ENCODE assay signal across 3 cellular contexts in the genomic region with DNA sequence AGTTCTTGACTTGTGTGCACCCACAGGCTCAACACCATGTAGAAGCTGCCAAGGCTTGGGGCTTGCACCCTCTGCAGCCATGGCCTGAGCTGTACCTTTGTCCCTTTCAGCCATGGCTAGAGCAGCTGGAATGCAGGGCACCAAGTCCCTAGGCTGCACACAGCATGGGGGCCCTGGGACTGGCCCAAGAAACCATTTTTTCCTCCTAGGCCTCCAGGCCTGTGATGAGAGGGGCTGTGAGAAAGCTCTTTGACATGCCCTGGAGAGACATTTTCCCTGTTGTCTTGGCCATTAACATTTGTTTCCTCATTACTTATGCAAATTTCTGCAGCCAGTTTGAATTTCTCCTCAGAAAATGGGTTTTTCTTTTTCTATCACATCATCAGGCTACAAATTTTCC.
A peak's percentile ranks its signal among the peaks of the same experiment; 100 is the strongest.
TF ChIP-seq lines count a peak whose summit lies in the region.

No MANE protein-coding gene starts in this region.

TF ChIP-seq in A549, 52 proteins besides CTCF, POLR2A, EP300 and RAD21:
- TF ChIP-seq ZFP36 (IDR thresholded peaks at IDR 0.05; ENCODE audit: borderline replicate concordance, partially characterized antibody): peak; percentile 97

TF ChIP-seq in HEK293, 187 proteins besides CTCF, POLR2A, EP300 and RAD21 (continued from another document):
- TF ChIP-seq ZNF585B (tag by site-specific recombination; IDR thresholded peaks at IDR 0.05): peak; percentile 100
- TF ChIP-seq TRIM28 (IDR thresholded peaks at IDR 0.05; ENCODE audit: borderline replicate concordance, low read length): peak; percentile 79; the same call in 1 of the 2 replicates
- TF ChIP-seq ZNF555 (tag by site-specific recombination; conservative IDR thresholded peaks at IDR 0.05): 0 out of 2 replicates have a peak, but pooled peaks have one; percentile 4
- TF ChIP-seq, protein P1, sequence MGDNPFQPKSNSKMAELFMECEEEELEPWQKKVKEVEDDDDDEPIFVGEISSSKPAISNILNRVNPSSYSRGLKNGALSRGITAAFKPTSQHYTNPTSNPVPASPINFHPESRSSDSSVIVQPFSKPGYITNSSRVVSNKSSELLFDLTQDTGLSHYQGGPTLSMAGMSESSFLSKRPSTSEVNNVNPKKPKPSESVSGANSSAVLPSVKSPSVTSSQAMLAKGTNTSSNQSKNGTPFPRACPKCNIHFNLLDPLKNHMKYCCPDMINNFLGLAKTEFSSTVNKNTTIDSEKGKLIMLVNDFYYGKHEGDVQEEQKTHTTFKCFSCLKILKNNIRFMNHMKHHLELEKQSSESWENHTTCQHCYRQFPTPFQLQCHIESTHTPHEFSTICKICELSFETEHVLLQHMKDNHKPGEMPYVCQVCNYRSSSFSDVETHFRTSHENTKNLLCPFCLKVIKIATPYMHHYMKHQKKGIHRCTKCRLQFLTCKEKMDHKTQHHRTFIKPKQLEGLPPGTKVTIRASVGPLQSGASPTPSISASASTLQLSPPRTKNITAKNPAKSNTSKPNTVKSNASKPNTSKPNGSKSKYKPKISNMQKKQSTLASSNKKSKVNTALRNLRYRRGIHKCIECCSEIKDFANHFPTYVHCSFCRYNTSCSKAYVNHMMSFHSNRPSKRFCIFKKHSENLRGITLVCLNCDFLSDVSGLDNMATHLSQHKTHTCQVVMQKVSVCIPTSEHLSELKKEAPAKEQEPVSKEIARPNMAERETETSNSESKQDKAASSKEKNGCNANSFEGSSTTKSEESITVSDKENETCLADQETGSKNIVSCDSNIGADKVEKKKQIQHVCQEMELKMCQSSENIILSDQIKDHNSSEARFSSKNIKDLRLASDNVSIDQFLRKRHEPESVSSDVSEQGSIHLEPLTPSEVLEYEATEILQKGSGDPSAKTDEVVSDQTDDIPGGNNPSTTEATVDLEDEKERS (tag by site-specific recombination; IDR thresholded peaks at IDR 0.05): peak; percentile 84
- TF ChIP-seq SETDB1 (IDR thresholded peaks at IDR 0.05; ENCODE audit: insufficient read length, low read length): peak; percentile 88
- peak; percentile 19; the same call in 1 of the 2 replicates for TF ChIP-seq ZNF416 (tag by site-specific recombination; IDR thresholded peaks at IDR 0.05)

TF ChIP-seq in K562, 482 proteins besides CTCF, POLR2A, EP300 and RAD21:
- TF ChIP-seq CBX5 (IDR thresholded peaks at IDR 0.05; ENCODE audit: borderline replicate concordance, low read depth): peak; percentile 57; the same call in 1 of the 2 replicates
- peak; percentile 81; the same call in 1 of the 2 replicates for TF ChIP-seq TRIM28 (IDR thresholded peaks at IDR 0.05)
- TF ChIP-seq, protein P2, sequence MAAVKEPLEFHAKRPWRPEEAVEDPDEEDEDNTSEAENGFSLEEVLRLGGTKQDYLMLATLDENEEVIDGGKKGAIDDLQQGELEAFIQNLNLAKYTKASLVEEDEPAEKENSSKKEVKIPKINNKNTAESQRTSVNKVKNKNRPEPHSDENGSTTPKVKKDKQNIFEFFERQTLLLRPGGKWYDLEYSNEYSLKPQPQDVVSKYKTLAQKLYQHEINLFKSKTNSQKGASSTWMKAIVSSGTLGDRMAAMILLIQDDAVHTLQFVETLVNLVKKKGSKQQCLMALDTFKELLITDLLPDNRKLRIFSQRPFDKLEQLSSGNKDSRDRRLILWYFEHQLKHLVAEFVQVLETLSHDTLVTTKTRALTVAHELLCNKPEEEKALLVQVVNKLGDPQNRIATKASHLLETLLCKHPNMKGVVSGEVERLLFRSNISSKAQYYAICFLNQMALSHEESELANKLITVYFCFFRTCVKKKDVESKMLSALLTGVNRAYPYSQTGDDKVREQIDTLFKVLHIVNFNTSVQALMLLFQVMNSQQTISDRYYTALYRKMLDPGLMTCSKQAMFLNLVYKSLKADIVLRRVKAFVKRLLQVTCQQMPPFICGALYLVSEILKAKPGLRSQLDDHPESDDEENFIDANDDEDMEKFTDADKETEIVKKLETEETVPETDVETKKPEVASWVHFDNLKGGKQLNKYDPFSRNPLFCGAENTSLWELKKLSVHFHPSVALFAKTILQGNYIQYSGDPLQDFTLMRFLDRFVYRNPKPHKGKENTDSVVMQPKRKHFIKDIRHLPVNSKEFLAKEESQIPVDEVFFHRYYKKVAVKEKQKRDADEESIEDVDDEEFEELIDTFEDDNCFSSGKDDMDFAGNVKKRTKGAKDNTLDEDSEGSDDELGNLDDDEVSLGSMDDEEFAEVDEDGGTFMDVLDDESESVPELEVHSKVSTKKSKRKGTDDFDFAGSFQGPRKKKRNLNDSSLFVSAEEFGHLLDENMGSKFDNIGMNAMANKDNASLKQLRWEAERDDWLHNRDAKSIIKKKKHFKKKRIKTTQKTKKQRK (IDR thresholded peaks at IDR 0.05; ENCODE audit: borderline replicate concordance, low read depth, low read length): peak; percentile 67
- TF ChIP-seq, protein P3, sequence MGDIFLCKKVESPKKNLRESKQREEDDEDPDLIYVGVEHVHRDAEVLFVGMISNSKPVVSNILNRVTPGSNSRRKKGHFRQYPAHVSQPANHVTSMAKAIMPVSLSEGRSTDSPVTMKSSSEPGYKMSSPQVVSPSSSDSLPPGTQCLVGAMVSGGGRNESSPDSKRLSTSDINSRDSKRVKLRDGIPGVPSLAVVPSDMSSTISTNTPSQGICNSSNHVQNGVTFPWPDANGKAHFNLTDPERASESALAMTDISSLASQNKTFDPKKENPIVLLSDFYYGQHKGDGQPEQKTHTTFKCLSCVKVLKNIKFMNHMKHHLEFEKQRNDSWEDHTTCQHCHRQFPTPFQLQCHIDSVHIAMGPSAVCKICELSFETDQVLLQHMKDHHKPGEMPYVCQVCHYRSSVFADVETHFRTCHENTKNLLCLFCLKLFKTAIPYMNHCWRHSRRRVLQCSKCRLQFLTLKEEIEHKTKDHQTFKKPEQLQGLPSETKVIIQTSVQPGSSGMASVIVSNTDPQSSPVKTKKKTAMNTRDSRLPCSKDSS (IDR thresholded peaks at IDR 0.05; ENCODE audit: low read depth, partially characterized antibody): peak; percentile 69
- TF ChIP-seq CBX3 (IDR thresholded peaks at IDR 0.05; ENCODE audit: borderline replicate concordance in 1 of 2, low read length in 2 of 2): peak in 1 of 2 experiments; percentile 63; a peak in 2 of 3 replicates
- TF ChIP-seq ZFP36 (IDR thresholded peaks at IDR 0.05; ENCODE audit: low read depth, low read length, partially characterized antibody): peak; percentile 92
- TF ChIP-seq TRIM24 (IDR thresholded peaks at IDR 0.05): peak in 1 of 2 experiments; percentile 24; a peak in 1 of 4 replicates
